13 cellular contexts compared by ENCODE assay signal in the genomic region with DNA sequence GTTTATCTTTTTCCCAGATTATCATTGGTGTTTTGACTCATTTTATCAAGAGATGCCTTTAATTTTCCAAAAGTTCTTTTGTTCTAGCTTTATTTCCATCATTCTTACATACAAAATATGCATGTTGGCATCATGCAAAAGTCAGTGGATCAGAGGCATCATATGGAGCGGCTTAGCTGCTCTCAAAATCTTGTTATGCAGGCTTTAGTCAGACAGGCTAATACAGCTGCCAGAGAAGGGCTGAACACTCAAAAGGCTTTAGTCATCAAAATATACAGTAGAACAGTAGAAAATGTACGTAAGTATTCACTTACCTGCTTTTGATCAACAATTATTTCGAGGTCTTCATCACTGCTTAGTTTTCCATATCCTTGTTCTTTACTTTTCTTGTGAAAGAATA.
DNase-seq lines count a peak whose midpoint lies in the region; ATAC-seq and TF ChIP-seq lines count a peak whose summit lies in the region.
"Had no signal": no experiment of that assay in that cellular context is flagged by ENCODE, and none has a peak within 500 bp of the region (broad histone marks: within the 10 kb centered on the region; RNA-seq: fewer than 3 reads in every experiment).

No MANE protein-coding gene starts in this region.

- in situ Hi-C loops in GM23248 (cut with MboI), result no loop called here

- no peak overlapping the region for H3K4me2 ChIP-seq in GM23248 (ENCODE audit: unreplicated experiment)

- no peak overlapping the region for H3K9ac ChIP-seq in GM23248

- TF ChIP-seq CTCF in RWPE1 (conservative IDR thresholded peaks at IDR 0.05; ENCODE audit: low read depth), result no peak

- no peak for ATAC-seq in HG02588 (IDR thresholded peaks at IDR 0.05; ENCODE audit: unreplicated experiment)
- ATAC-seq: activated T-cell treated with anti-CD3 and anti-CD28 coated beads, Interleukin-2, amount 50 U/mL, for 72 hours; natural killer cell; SK-N-SH treated with all-trans-retinoic acid at 6 μM for 48 hours had no signal

- H4K20me1 ChIP-seq in GM23248 (ENCODE audit: insufficient read depth), result no peaks in the 10 kb centered on the region

- H3K27me3 ChIP-seq in GM23248 (replicated peaks; ENCODE audit: insufficient read depth), result no peaks in the 10 kb centered on the region

- H3K36me3 ChIP-seq in GM23248 (ENCODE audit: low read depth), result no peaks in the 10 kb centered on the region

- 16 to 23% methylated on average over 3 of the region's 3 CpGs for WGBS in GM23248 (ENCODE audit: low coverage in 1 of 2, low lambda C conversion rate in 2 of 2, missing lambda C conversion rate in 2 of 2), 2 experiments

- H3K9me3 ChIP-seq in GM23248 (ENCODE audit: low read depth), result no peaks in the 10 kb centered on the region

- no peak overlapping the region for H3K4me3 ChIP-seq in GM23248

- H3K27ac ChIP-seq in GM23248 (no peak overlapping the region), RWPE1 (no peak overlapping the region)

- no peak overlapping the region for H2AFZ ChIP-seq in GM23248

- no peaks in the 10 kb centered on the region for H3F3A ChIP-seq in GM23248 (ENCODE audit: insufficient read depth)

- no peaks in the 10 kb centered on the region for H3K4me1 ChIP-seq in GM23248 (ENCODE audit: insufficient read depth)

- H3K79me2 ChIP-seq in GM23248 (ENCODE audit: insufficient read depth), result no peaks in the 10 kb centered on the region

- no peaks in the 10 kb centered on the region for H3K9me2 ChIP-seq in GM23248 (ENCODE audit: insufficient read depth)

- POLR2A ChIA-PET in RWPE1 (lab: Yijun Ruan, JAX; ENCODE audit: low non-redundant PET), result no interaction called here

- CTCF ChIA-PET in RWPE1 (lab: Yijun Ruan, JAX), result no interaction called here

- DNase-seq in GM23248 (peak; percentile 7), NCI-H1105 (lab: John Stamatoyannopoulos, UW) (peak; percentile 85), RPMI8226 (peak; percentile 83), medulla oblongata (ENCODE audit: extremely low spot score) (peak; percentile 64), RWPE1 (ENCODE audit: low spot score) (no peak)
- DNase-seq in activated CD4-positive, alpha-beta T cell treated with anti-CD3 and anti-CD28 coated beads for 4 hours, result no peak
- DNase-seq: activated naive CD8-positive, alpha-beta T cell treated with anti-CD3 and anti-CD28 coated beads, Interleukin-2, amount 10 ng/mL, durations not matched to agents 7 days and 5 days; activated T-cell treated with anti-CD3 and anti-CD28 coated beads, Interleukin-2, amount 50 U/mL, for 72 hours; DMS153; natural killer cell; NCI-H1930 had no signal

Comparison
In these comparisons a context has a peak if more than half of its experiments do, and no peak if none do; other contexts are left out.
1. DNase-seq: peak in GM23248 (single experiment), NCI-H1105 (single experiment), RPMI8226 (single experiment) and medulla oblongata (single experiment); none in RWPE1 (single experiment) and activated CD4-positive, alpha-beta T cell treated with anti-CD3 and anti-CD28 coated beads for 4 hours (0 of 2).